Comparison of ENCODE assay signal across 26 cellular contexts in the genomic region with DNA sequence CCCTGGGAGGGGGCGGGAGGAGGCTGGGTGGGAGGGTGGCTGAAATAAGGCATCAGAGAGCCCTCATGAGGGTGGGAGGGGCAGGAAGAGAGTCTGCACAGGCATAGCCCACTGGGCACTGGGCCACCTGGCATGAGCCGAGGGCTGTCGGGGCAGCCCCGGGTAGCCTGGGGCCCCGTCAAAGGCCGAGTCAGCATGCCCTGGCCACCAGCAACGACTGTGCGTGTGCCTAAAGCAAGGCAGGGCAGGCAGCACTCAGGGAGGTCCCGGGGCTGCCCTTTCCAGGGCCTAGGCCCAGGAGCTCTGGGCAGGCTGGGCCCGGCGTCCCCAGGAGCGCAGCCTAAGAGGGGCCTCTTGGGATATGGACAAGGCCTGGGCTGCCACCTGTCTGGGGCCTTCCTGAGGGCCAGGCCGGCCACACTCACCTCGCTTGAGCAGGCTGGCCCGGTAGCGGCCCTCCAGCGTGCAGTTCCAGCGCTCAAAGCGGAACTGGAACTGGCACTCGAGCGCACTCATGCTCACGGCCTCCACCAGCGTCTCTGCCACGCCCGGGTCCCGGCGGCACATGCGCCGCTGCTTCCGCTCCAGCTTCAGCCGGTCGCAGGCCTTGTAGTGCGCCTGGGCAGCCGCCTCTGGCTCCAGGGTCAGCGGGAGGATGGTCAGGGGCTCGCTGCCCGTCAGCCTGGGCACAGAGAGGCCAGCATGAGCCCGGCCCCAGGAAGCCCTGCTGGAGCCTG. TPM values are rescaled to one million over a fixed set of nuclear protein-coding genes. Genes with fewer than 3 reads are reported as not detected.
DNase-seq lines count a peak whose midpoint lies in the region; ATAC-seq and TF ChIP-seq lines count a peak whose summit lies in the region.
"Had no signal": no experiment of that assay in that cellular context is flagged by ENCODE, and none has a peak within 500 bp of the region (broad histone marks: within the 10 kb centered on the region; RNA-seq: fewer than 3 reads in every experiment).

No MANE protein-coding gene starts in this region.

- H3F3A ChIP-seq in PC-3 (ENCODE audit: low read length, unreplicated experiment): no peaks in the 10 kb centered on the region

- ATAC-seq in PC-3 (peak; percentile 28), left ventricle myocardium superior (peak; percentile 12), HG03432 (IDR thresholded peaks at IDR 0.05; ENCODE audit: unreplicated experiment) (no peak)
- ATAC-seq in activated T-cell treated with anti-CD3 and anti-CD28 coated beads, Interleukin-2, amount 50 U/mL, for 4 hours: no peak
- ATAC-seq: activated T-cell treated with anti-CD3 and anti-CD28 coated beads, Interleukin-2, amount 50 U/mL, for 72 hours; CD8-positive, alpha-beta T cell; T-helper 17 cell had no signal

- TF ChIP-seq CTCF in MCF 10A (IDR thresholded peaks at IDR 0.05; ENCODE audit: unreplicated experiment) (no peak), breast epithelium (IDR thresholded peaks at IDR 0.05) (no peak), PC-3 (conservative IDR thresholded peaks at IDR 0.05; ENCODE audit: low read depth, low read length) (no peak), tibial nerve (IDR thresholded peaks at IDR 0.05) (no peak)

- H3K4me3 ChIP-seq in breast epithelium (no peak overlapping the region), PC-3 (ENCODE audit: low read length) (no peak overlapping the region), tibial nerve (no peak overlapping the region)
- H3K4me3 ChIP-seq: coronary artery, prostate gland, SK-N-MC had no signal

- H3K27me3 Mint-ChIP-seq in MCF 10A (ENCODE audit: insufficient read depth, unreplicated experiment): no peaks in the 10 kb centered on the region
- H3K27me3 Mint-ChIP-seq in activated T-cell treated with anti-CD3 and anti-CD28 coated beads, Interleukin-2, amount 50 U/mL, for 4 hours (ENCODE audit: low read depth): no peaks in the 10 kb centered on the region
- H3K27me3 Mint-ChIP-seq: activated CD4-positive, alpha-beta T cell treated with anti-CD3 and anti-CD28 coated beads, Interleukin-2, amount 10 ng/mL, durations not matched to agents 24 days and 14 days; T-helper 17 cell had no signal

- TF ChIP-seq POLR2A in breast epithelium (IDR thresholded peaks at IDR 0.05) (no peak), tibial nerve (IDR thresholded peaks at IDR 0.05) (no peak)

- no peaks in the 10 kb centered on the region for H3K4me1 Mint-ChIP-seq in MCF 10A (ENCODE audit: insufficient read depth, unreplicated experiment)
- H3K4me1 Mint-ChIP-seq in activated T-cell treated with anti-CD3 and anti-CD28 coated beads, Interleukin-2, amount 50 U/mL, for 4 hours (ENCODE audit: low read depth): no peaks in the 10 kb centered on the region
- H3K4me1 Mint-ChIP-seq: activated CD4-positive, alpha-beta T cell treated with anti-CD3 and anti-CD28 coated beads, Interleukin-2, amount 10 ng/mL, durations not matched to agents 24 days and 14 days; endodermal cell; T-helper 17 cell had no signal

- peaks cover 39% of the 10 kb centered on the region for H3K79me2 ChIP-seq in PC-3 (ENCODE audit: low read length)

- H3K9ac ChIP-seq in PC-3 (ENCODE audit: low read length): no peak overlapping the region

- 40 to 66% methylated on average over 12 to 22 of the region's 38 CpGs for WGBS in tibial nerve, 2 donors

- BruUV-seq in MCF 10A (replicated peaks; lab: Mats Ljungman, UMichigan): no TSS peak
- no TSS peak for BruUV-seq in PC-3 (replicated peaks; lab: Mats Ljungman, UMichigan)

- H3K9me3 ChIP-seq in breast epithelium (no peaks in the 10 kb centered on the region), PC-3 (ENCODE audit: low read length) (no peaks in the 10 kb centered on the region), tibial nerve (no peaks in the 10 kb centered on the region)
- H3K9me3 ChIP-seq: prostate gland had no signal

- no peaks in the 10 kb centered on the region for H3K36me3 ChIP-seq in breast epithelium
- peaks cover 7% of the 10 kb centered on the region; the same call in 1 of the 2 replicates for H3K36me3 ChIP-seq in PC-3 (ENCODE audit: low read depth, low read length)
- peaks cover 0 to 22% (median 0%) of the 10 kb centered on the region in 3 donors for H3K36me3 ChIP-seq in tibial nerve
- H3K36me3 ChIP-seq: prostate gland had no signal

- no peaks in the 10 kb centered on the region for H3K9me3 Mint-ChIP-seq in MCF 10A (ENCODE audit: unreplicated experiment)
- H3K9me3 Mint-ChIP-seq in activated T-cell treated with anti-CD3 and anti-CD28 coated beads, Interleukin-2, amount 50 U/mL, for 4 hours: no peaks in the 10 kb centered on the region
- H3K9me3 Mint-ChIP-seq: activated CD4-positive, alpha-beta T cell treated with anti-CD3 and anti-CD28 coated beads, Interleukin-2, amount 10 ng/mL, durations not matched to agents 24 days and 14 days; activated T-cell treated with anti-CD3 and anti-CD28 coated beads, Interleukin-2, amount 50 U/mL, for 72 hours; CD8-positive, alpha-beta T cell; endodermal cell had no signal

- intact Hi-C loops in MCF 10A (cut with micrococcal nuclease) (no loop called here), breast epithelium (cut with DNase I; ENCODE audit: low total_unique reads) (no loop called here), PC-3 (cut with micrococcal nuclease) (no loop called here), left ventricle myocardium superior (cut with micrococcal nuclease) (no loop called here)

- no peak for TF ChIP-seq EP300 in tibial nerve (IDR thresholded peaks at IDR 0.05)

- POLR2A ChIA-PET in MCF 10A (lab: Yijun Ruan, JAX) (interaction anchor here (0.6 kb wide), 1 partner anchor 1842 kb away, joined by 3 read pairs; no protein-coding TSS in a partner anchor), PC-3 (lab: Charles Lee; ENCODE audit: unreplicated experiment) (no interaction called here)

- no peak overlapping the region for H3K4me2 ChIP-seq in PC-3 (ENCODE audit: low read length)

- H3K27ac ChIP-seq in breast epithelium (no peak overlapping the region), PC-3 (ENCODE audit: low read length) (no peak overlapping the region), tibial nerve (peak overlapping the region; percentile 12 to 71 (median 36))
- H3K27ac ChIP-seq: coronary artery, prostate gland, SK-N-MC had no signal

- CTCF ChIA-PET in MCF 10A (lab: Yijun Ruan, JAX) (interaction anchor here (1.8 kb wide), 1 partner anchor 21 kb away, joined by 6 read pairs; no protein-coding TSS in a partner anchor), PC-3 (lab: Charles Lee) (no interaction called here)

- no peak overlapping the region for H2AFZ ChIP-seq in PC-3 (ENCODE audit: low read length)

- no peak overlapping the region for H3K27ac Mint-ChIP-seq in MCF 10A (ENCODE audit: low read depth, unreplicated experiment)
- H3K27ac Mint-ChIP-seq: activated CD4-positive, alpha-beta T cell treated with anti-CD3 and anti-CD28 coated beads, Interleukin-2, amount 10 ng/mL, durations not matched to agents 24 days and 14 days; activated T-cell treated with anti-CD3 and anti-CD28 coated beads, Interleukin-2, amount 50 U/mL, for 72 hours; CD8-positive, alpha-beta T cell; endodermal cell; T-helper 17 cell had no signal

- no peak overlapping the region for H3K4me3 Mint-ChIP-seq in MCF 10A (ENCODE audit: unreplicated experiment)
- H3K4me3 Mint-ChIP-seq in activated T-cell treated with anti-CD3 and anti-CD28 coated beads, Interleukin-2, amount 50 U/mL, for 4 hours: no peak overlapping the region
- H3K4me3 Mint-ChIP-seq: activated CD4-positive, alpha-beta T cell treated with anti-CD3 and anti-CD28 coated beads, Interleukin-2, amount 10 ng/mL, durations not matched to agents 24 days and 14 days; activated T-cell treated with anti-CD3 and anti-CD28 coated beads, Interleukin-2, amount 50 U/mL, for 72 hours; CD8-positive, alpha-beta T cell; endodermal cell; T-helper 17 cell had no signal

- H3K36me3 Mint-ChIP-seq in MCF 10A (ENCODE audit: insufficient read depth, unreplicated experiment): no peaks in the 10 kb centered on the region
- no peaks in the 10 kb centered on the region for H3K36me3 Mint-ChIP-seq in activated T-cell treated with anti-CD3 and anti-CD28 coated beads, Interleukin-2, amount 50 U/mL, for 4 hours (ENCODE audit: insufficient read depth)
- H3K36me3 Mint-ChIP-seq: CD8-positive, alpha-beta T cell had no signal

- no peaks in the 10 kb centered on the region for H3K9me2 ChIP-seq in PC-3 (replicated peaks; ENCODE audit: low read length)

- DNase-seq in MCF 10A (ENCODE audit: unreplicated experiment): peak; percentile 59
- no peak for DNase-seq in breast epithelium (ENCODE audit: low spot score in 2 of 2)
- DNase-seq in PC-3: peak; percentile 41
- DNase-seq in left ventricle myocardium superior: peak; percentile 31
- DNase-seq in tibial nerve (ENCODE audit: low spot score in 2 of 2): no peak
- DNase-seq in stimulated activated CD4-positive, alpha-beta T cell treated with anti-CD3 and anti-CD28 coated beads, Interleukin-2, amount 100 ng/mL, for 48 hours: no peak
- no peak for DNase-seq in activated T-cell treated with anti-CD3 and anti-CD28 coated beads, Interleukin-2, amount 50 U/mL, for 4 hours
- DNase-seq: activated CD4-positive, alpha-beta T cell treated with anti-CD3 and anti-CD28 coated beads, Interleukin-2, amount 10 ng/mL, durations not matched to agents 24 days and 14 days; activated naive CD4-positive, alpha-beta T cell treated with Interleukin-2 at 50 U/mL for 16 hours; activated T-cell treated with anti-CD3 and anti-CD28 coated beads, Interleukin-2, amount 50 U/mL, for 72 hours; AML-193; DMS153; endodermal cell; GDM1; mesenchymal stem cell; NCI-H1092 treated with DMSO at 0.1 percent for 48 hours; NCI-H2081; NCI-H345; NCI-H82; stimulated activated CD8-positive, alpha-beta memory T cell treated with anti-CD3 and anti-CD28 coated beads, Interleukin-4, amount 100 ng/mL, for 48 hours; T-helper 17 cell had no signal

- peaks cover 5% of the 10 kb centered on the region; the same call in 1 of the 2 replicates for H4K20me1 ChIP-seq in PC-3 (ENCODE audit: low read length)

- H3K4me1 ChIP-seq in breast epithelium: no peaks in the 10 kb centered on the region
- peaks cover 1% of the 10 kb centered on the region; the same call in 1 of the 2 replicates for H3K4me1 ChIP-seq in PC-3 (ENCODE audit: insufficient read depth, low read length)
- H3K4me1 ChIP-seq in tibial nerve: peaks cover 0 to 60% (median 2%) of the 10 kb centered on the region in 4 donors
- H3K4me1 ChIP-seq: prostate gland had no signal

- H3K27me3 ChIP-seq in breast epithelium (no peaks in the 10 kb centered on the region), PC-3 (ENCODE audit: low read length) (no peaks in the 10 kb centered on the region), tibial nerve (no peaks in the 10 kb centered on the region)

RNA-seq across cellular contexts. Expression of gene WNT9A, which starts 22.7 kb away (rescaled TPM):
- total RNA-seq in MCF 10A (2022): 2.6 and 6.6 TPM in 2 replicates
- 1 to 10 TPM; 1.1 to 2.5 (median 1.3) TPM for total RNA-seq in breast epithelium
- total RNA-seq in PC-3 (2014; rRNA removed): 22.2 and 36.6 TPM in 2 replicates
- 2.5 TPM for total RNA-seq in left ventricle myocardium superior
- 10 to 100 TPM in 1 of 4 donors, 1 to 10 TPM in 3; 5.1 to 12.8 (median 8.5) TPM for total RNA-seq in tibial nerve
- under 1 TPM; 0.05 to 0.08 (median 0.05) TPM for total RNA-seq in activated T-cell treated with anti-CD3 and anti-CD28 coated beads, Interleukin-2, amount 50 U/mL, for 4 hours
- total RNA-seq: activated CD4-positive, alpha-beta T cell treated with anti-CD3 and anti-CD28 coated beads, Interleukin-2, amount 10 ng/mL, durations not matched to agents 24 days and 14 days; CD8-positive, alpha-beta T cell had no signal

Comparison
In these comparisons a context has a peak if more than half of its experiments do, and no peak if none do; other contexts are left out.
1. DNase-seq: peak in MCF 10A (single experiment), PC-3 (single experiment) and left ventricle myocardium superior (single experiment); none in breast epithelium (0 of 2), tibial nerve (0 of 2), stimulated activated CD4-positive, alpha-beta T cell treated with anti-CD3 and anti-CD28 coated beads, Interleukin-2, amount 100 ng/mL, for 48 hours (0 of 2) and activated T-cell treated with anti-CD3 and anti-CD28 coated beads, Interleukin-2, amount 50 U/mL, for 4 hours (single experiment).
2. H3K27ac ChIP-seq: peak in tibial nerve (4 of 4); none in breast epithelium (0 of 2) and PC-3 (single experiment).
3. ATAC-seq: peak in PC-3 (single experiment) and left ventricle myocardium superior (single experiment); none in activated T-cell treated with anti-CD3 and anti-CD28 coated beads, Interleukin-2, amount 50 U/mL, for 4 hours (0 of 2) and HG03432 (single experiment).